1 cellular context compared by ENCODE assay signal in genomic region chrX:140157611-140158010, GRCh38.
TF ChIP-seq lines count a peak whose summit lies in the region.

No MANE protein-coding gene starts in this region.

TF ChIP-seq in WTC11, 78 proteins besides CTCF, POLR2A, EP300 and RAD21 (continued from another document):
- no peak for TF ChIP-seq FOXP4 (CRISPR knock-in tag; IDR thresholded peaks at IDR 0.05)
- no peak for TF ChIP-seq ZMAT4 (CRISPR knock-in tag; IDR thresholded peaks at IDR 0.05)
- no peak for TF ChIP-seq NFATC4 (CRISPR knock-in tag; IDR thresholded peaks at IDR 0.05)
- no peak for TF ChIP-seq STAT6 (CRISPR knock-in tag; conservative IDR thresholded peaks at IDR 0.05; ENCODE audit: low read depth)
- no peak for TF ChIP-seq ZBTB21 (CRISPR knock-in tag; IDR thresholded peaks at IDR 0.05; ENCODE audit: borderline replicate concordance)
- no peak for TF ChIP-seq TEAD4 (CRISPR knock-in tag; IDR thresholded peaks at IDR 0.05)
- TF ChIP-seq NFYB (CRISPR knock-in tag; conservative IDR thresholded peaks at IDR 0.05; ENCODE audit: low read depth), result no peak
- TF ChIP-seq HMGA2 (CRISPR knock-in tag; IDR thresholded peaks at IDR 0.05), result no peak
- TF ChIP-seq FOXK1 (CRISPR knock-in tag; IDR thresholded peaks at IDR 0.05), result no peak
- TF ChIP-seq ZNF512 (CRISPR knock-in tag; IDR thresholded peaks at IDR 0.05; ENCODE audit: borderline replicate concordance), result no peak
- TF ChIP-seq USF2 (CRISPR knock-in tag; IDR thresholded peaks at IDR 0.05), result no peak
- TF ChIP-seq RELA (CRISPR knock-in tag; IDR thresholded peaks at IDR 0.05; ENCODE audit: borderline replicate concordance), result no peak
- no peak for TF ChIP-seq ATF2 (CRISPR knock-in tag; IDR thresholded peaks at IDR 0.05; ENCODE audit: borderline replicate concordance, low read depth)
